8 cellular contexts compared by ENCODE assay signal in the genomic region with DNA sequence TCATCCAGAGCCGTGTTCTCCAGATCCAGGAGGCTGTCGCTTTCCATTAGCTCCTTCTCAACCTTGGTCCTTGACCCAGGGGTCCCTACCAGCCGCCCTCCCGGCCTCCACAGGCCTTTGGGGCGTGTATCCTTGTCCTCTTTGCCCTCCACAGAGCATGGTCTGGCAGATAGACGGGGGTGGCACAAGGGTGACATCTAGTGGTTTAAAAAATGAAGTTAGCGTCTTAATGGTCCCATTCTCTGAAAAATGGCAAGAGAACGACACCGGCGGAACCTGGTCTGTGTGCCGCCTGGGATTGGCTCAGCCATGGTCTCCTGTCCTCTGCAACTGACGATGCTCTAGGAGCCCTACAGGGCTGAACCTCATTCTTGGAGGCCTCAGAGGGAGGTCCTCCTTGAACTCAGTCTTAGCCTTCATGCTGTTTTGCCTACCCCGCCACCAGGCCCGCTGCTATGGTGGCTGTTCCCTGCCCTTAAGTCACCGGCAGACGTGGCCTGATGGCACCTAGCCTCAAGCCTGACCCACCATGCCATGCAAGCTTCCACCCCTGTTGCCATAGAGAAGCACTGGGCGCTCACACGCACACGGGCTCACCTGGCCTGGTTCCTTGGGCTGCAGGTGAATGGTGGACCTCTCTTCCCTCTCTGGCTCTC.
DNase-seq lines count a peak whose midpoint lies in the region; ATAC-seq, FAIRE-seq and TF ChIP-seq lines count a peak whose summit lies in the region.

No MANE protein-coding gene starts in this region.

- no peak for ATAC-seq in HG02678 (IDR thresholded peaks at IDR 0.05; ENCODE audit: unreplicated experiment)

- no peaks in the 10 kb centered on the region for H3K9me3 ChIP-seq in BE2C
- H3K9me3 ChIP-seq in iPS DF 6.9 (ENCODE audit: control insufficient read depth, insufficient read depth, low read length) = no peaks in the 10 kb centered on the region
- H3K9me3 ChIP-seq in tibial artery = no peaks in the 10 kb centered on the region

- H3K4me1 ChIP-seq in BE2C (no peaks in the 10 kb centered on the region), iPS DF 6.9 (ENCODE audit: control insufficient read depth, insufficient read depth, low read length) (no peaks in the 10 kb centered on the region), tibial artery (no peaks in the 10 kb centered on the region)

- no peak overlapping the region for H3K27ac Mint-ChIP-seq in activated naive CD8-positive, alpha-beta T cell treated with anti-CD3 and anti-CD28 coated beads for 36 hours

- H3K27ac ChIP-seq in iPS DF 6.9 (ENCODE audit: low read length) (no peak overlapping the region), tibial artery (no peak overlapping the region)

- peak; percentile 73 for FAIRE-seq in GM19239 (lab: Jason Lieb, UNC)

- H3K4me1 Mint-ChIP-seq in activated naive CD8-positive, alpha-beta T cell treated with anti-CD3 and anti-CD28 coated beads for 36 hours = no peaks in the 10 kb centered on the region

- no peak overlapping the region for H3K4me3 ChIP-seq in BE2C (ENCODE audit: low read depth, low read length)
- H3K4me3 ChIP-seq in iPS DF 6.9 (ENCODE audit: low read length) = no peak overlapping the region
- no peak overlapping the region for H3K4me3 ChIP-seq in tibial artery

- no peaks in the 10 kb centered on the region for H3K36me3 Mint-ChIP-seq in activated naive CD8-positive, alpha-beta T cell treated with anti-CD3 and anti-CD28 coated beads for 36 hours

- intact Hi-C loops in tibial artery (cut with DNase I; ENCODE audit: low total_unique reads) = no loop called here

- H3K36me3 ChIP-seq in BE2C = no peaks in the 10 kb centered on the region
- H3K36me3 ChIP-seq in iPS DF 6.9 (ENCODE audit: control insufficient read depth, insufficient read depth, low read length) = no peaks in the 10 kb centered on the region
- no peaks in the 10 kb centered on the region for H3K36me3 ChIP-seq in tibial artery

- no peak overlapping the region for H3K4me3 Mint-ChIP-seq in activated naive CD8-positive, alpha-beta T cell treated with anti-CD3 and anti-CD28 coated beads for 36 hours

- H3K9me3 Mint-ChIP-seq in activated naive CD8-positive, alpha-beta T cell treated with anti-CD3 and anti-CD28 coated beads for 36 hours = no peaks in the 10 kb centered on the region

- WGBS in iPS DF 6.9 (ENCODE audit: insufficient coverage, insufficient read length) = no CpG with 5 or more reads among the region's 19 CpGs

- H3K27me3 ChIP-seq in BE2C (no peaks in the 10 kb centered on the region; the same call in 1 of the 2 replicates), iPS DF 6.9 (ENCODE audit: control insufficient read depth, insufficient read depth, low read length) (no peaks in the 10 kb centered on the region), tibial artery (peaks cover 0 to 8% of the 10 kb centered on the region in 2 donors)

- peak; percentile 38 for DNase-seq in BE2C
- peak; percentile 49 for DNase-seq in GM19239 (ENCODE audit: insufficient read length, low spot score)
- DNase-seq in NCI-H2171 treated with DMSO at 0.1 percent for 48 hours (lab: John Stamatoyannopoulos, UW) = peak; percentile 74
- DNase-seq in activated naive CD8-positive, alpha-beta T cell treated with anti-CD3 and anti-CD28 coated beads for 36 hours = peak; percentile 20
- DNase-seq in iPS DF 6.9 (ENCODE audit: low read depth, low spot score) = peak; percentile 64
- no peak for DNase-seq in tibial artery
- no peak for DNase-seq in NCI-H2081 treated with DMSO at 0.1 percent for 48 hours (lab: John Stamatoyannopoulos, UW)

- H3K27me3 Mint-ChIP-seq in activated naive CD8-positive, alpha-beta T cell treated with anti-CD3 and anti-CD28 coated beads for 36 hours = peaks cover 27% of the 10 kb centered on the region

- peak; percentile 72 for TF ChIP-seq CTCF in BE2C (IDR thresholded peaks at IDR 0.05; ENCODE audit: low read depth, low read length)
- TF ChIP-seq CTCF in tibial artery (IDR thresholded peaks at IDR 0.05) = peak; percentile 9 to 39

Comparison
In these comparisons a context has a peak if more than half of its experiments do, and no peak if none do; other contexts are left out.
1. DNase-seq: peak in BE2C (single experiment), GM19239 (single experiment), NCI-H2171 treated with DMSO at 0.1 percent for 48 hours (single experiment), activated naive CD8-positive, alpha-beta T cell treated with anti-CD3 and anti-CD28 coated beads for 36 hours (single experiment) and iPS DF 6.9 (single experiment); none in tibial artery (0 of 2) and NCI-H2081 treated with DMSO at 0.1 percent for 48 hours (single experiment).